ENCODE assay signal across 10 cellular contexts in genomic region chr15:51223771-51224229, GRCh38.
DNase-seq lines count a peak whose midpoint lies in the region; ATAC-seq and TF ChIP-seq lines count a peak whose summit lies in the region.
"Had no signal": no experiment of that assay in that cellular context is flagged by ENCODE, and none has a peak within 500 bp of the region (broad histone marks: within the 10 kb centered on the region; RNA-seq: fewer than 3 reads in every experiment).

No MANE protein-coding gene starts in this region.

- no peak for TF ChIP-seq CTCF in upper lobe of left lung (IDR thresholded peaks at IDR 0.05)

- peaks cover 24% of the 10 kb centered on the region for H3K4me1 Mint-ChIP-seq in activated CD8-positive, alpha-beta memory T cell treated with anti-CD3 and anti-CD28 coated beads, Interleukin-2, amount 10 ng/mL, durations not matched to agents 7 days and 5 days

- H3K4me3 Mint-ChIP-seq in activated CD8-positive, alpha-beta memory T cell treated with anti-CD3 and anti-CD28 coated beads, Interleukin-2, amount 10 ng/mL, durations not matched to agents 7 days and 5 days: no peak overlapping the region

- peak overlapping the region in 1 of 4 donors; percentile 28 for H3K27ac ChIP-seq in upper lobe of left lung
- no peak overlapping the region for H3K27ac ChIP-seq in effector memory CD4-positive, alpha-beta T cell (ENCODE audit: insufficient read depth, low read length, poor library complexity, severe bottlenecking)

- peak; percentile 34 for ATAC-seq in activated CD8-positive, alpha-beta memory T cell treated with anti-CD3 and anti-CD28 coated beads, Interleukin-2, amount 10 ng/mL, durations not matched to agents 7 days and 5 days
- ATAC-seq in upper lobe of left lung (ENCODE audit: low FRiP score in 2 of 2) (peak; percentile 46 to 52), HG02970 (IDR thresholded peaks at IDR 0.05; ENCODE audit: low FRiP score, unreplicated experiment) (no peak)

- H3K27me3 Mint-ChIP-seq in activated CD8-positive, alpha-beta memory T cell treated with anti-CD3 and anti-CD28 coated beads, Interleukin-2, amount 10 ng/mL, durations not matched to agents 7 days and 5 days: peaks cover 38% of the 10 kb centered on the region

- no peak overlapping the region for H3K27ac Mint-ChIP-seq in activated CD8-positive, alpha-beta memory T cell treated with anti-CD3 and anti-CD28 coated beads, Interleukin-2, amount 10 ng/mL, durations not matched to agents 7 days and 5 days

- H3K36me3 Mint-ChIP-seq in activated CD8-positive, alpha-beta memory T cell treated with anti-CD3 and anti-CD28 coated beads, Interleukin-2, amount 10 ng/mL, durations not matched to agents 7 days and 5 days: no peaks in the 10 kb centered on the region

- DNase-seq in activated CD8-positive, alpha-beta memory T cell treated with anti-CD3 and anti-CD28 coated beads, Interleukin-2, amount 10 ng/mL, durations not matched to agents 7 days and 5 days: no peak
- DNase-seq in activated CD8-positive, alpha-beta memory T cell treated with anti-CD3 and anti-CD28 coated beads for 24 hours: no peak
- DNase-seq in SK-MEL-5 (ENCODE audit: low read depth, low spot score) (peak; percentile 20), fibroblast of the conjunctiva (ENCODE audit: low read depth) (peak; percentile 61), upper lobe of left lung (peak in 1 of 2 donors; percentile 29), KBM-7 (no peak)
- DNase-seq in effector memory CD4-positive, alpha-beta T cell: no peak
- DNase-seq: BE2C, NCI-H1436 treated with DMSO at 0.1 percent for 48 hours had no signal

- no peak overlapping the region for H3K4me3 ChIP-seq in upper lobe of left lung
- H3K4me3 ChIP-seq in effector memory CD4-positive, alpha-beta T cell (ENCODE audit: insufficient read depth, low read depth, low read length, poor library complexity, severe bottlenecking): no peak overlapping the region

- TF ChIP-seq EP300 in upper lobe of left lung (IDR thresholded peaks at IDR 0.05): no peak

- peaks cover 0 to 9% (median 4%) of the 10 kb centered on the region in 4 donors for H3K4me1 ChIP-seq in upper lobe of left lung
- no peaks in the 10 kb centered on the region for H3K4me1 ChIP-seq in effector memory CD4-positive, alpha-beta T cell (ENCODE audit: control insufficient read depth, insufficient read depth, low read length, poor library complexity, severe bottlenecking)

- CTCF ChIA-PET in activated CD8-positive, alpha-beta memory T cell treated with anti-CD3 and anti-CD28 coated beads, Interleukin-2, amount 10 ng/mL, durations not matched to agents 7 days and 5 days (lab: Charles Lee): interaction anchor here (1.5 kb wide), 1 partner anchor 61 kb away, joined by 3 read pairs; no protein-coding TSS in a partner anchor

- WGBS in upper lobe of left lung, 2 donors: 45 to 61% methylated on average over 3 of the region's 3 CpGs

- H3K9me3 ChIP-seq in upper lobe of left lung: no peaks in the 10 kb centered on the region
- H3K9me3 ChIP-seq in effector memory CD4-positive, alpha-beta T cell (ENCODE audit: control insufficient read depth, low read length): no peaks in the 10 kb centered on the region
- H3K9me3 ChIP-seq: BE2C had no signal

- in situ Hi-C loops in SK-MEL-5 (cut with HindIII; ENCODE audit: low pct_unique_long_range_greater_than_20kb, low sequenced_read_pairs): no loop called here
- in situ Hi-C loops in KBM-7 (cut with MboI; ENCODE audit: low pct_unique_long_range_greater_than_20kb, low sequenced_read_pairs): no loop called here

- H3K9me3 Mint-ChIP-seq in activated CD8-positive, alpha-beta memory T cell treated with anti-CD3 and anti-CD28 coated beads, Interleukin-2, amount 10 ng/mL, durations not matched to agents 7 days and 5 days (ENCODE audit: low read depth): no peaks in the 10 kb centered on the region

- TF ChIP-seq POLR2A in upper lobe of left lung (IDR thresholded peaks at IDR 0.05): no peak

- no peaks in the 10 kb centered on the region for H3K27me3 ChIP-seq in upper lobe of left lung
- H3K27me3 ChIP-seq in effector memory CD4-positive, alpha-beta T cell (replicated peaks; ENCODE audit: control insufficient read depth, insufficient read depth, low read length, poor library complexity, severe bottlenecking): no peaks in the 10 kb centered on the region
- H3K27me3 ChIP-seq: BE2C had no signal

- no peaks in the 10 kb centered on the region for H3K36me3 ChIP-seq in upper lobe of left lung
- H3K36me3 ChIP-seq in effector memory CD4-positive, alpha-beta T cell (ENCODE audit: control insufficient read depth, insufficient read depth, low read length): no peaks in the 10 kb centered on the region
- H3K36me3 ChIP-seq: BE2C had no signal

Comparison
In these comparisons a context has a peak if more than half of its experiments do, and no peak if none do; other contexts are left out.
1. DNase-seq: peak in SK-MEL-5 (single experiment) and fibroblast of the conjunctiva (single experiment); none in activated CD8-positive, alpha-beta memory T cell treated with anti-CD3 and anti-CD28 coated beads, Interleukin-2, amount 10 ng/mL, durations not matched to agents 7 days and 5 days (single experiment), activated CD8-positive, alpha-beta memory T cell treated with anti-CD3 and anti-CD28 coated beads for 24 hours (single experiment), effector memory CD4-positive, alpha-beta T cell (0 of 3) and KBM-7 (single experiment).